Comparison of ENCODE assay signal across 15 cellular contexts in genomic region chr3:64176461-64176996, GRCh38. TPM values are rescaled to one million over a fixed set of nuclear protein-coding genes. Genes with fewer than 3 reads are reported as not detected.
A peak's percentile ranks its signal among the peaks of the same experiment; 100 is the strongest.
DNase-seq lines count a peak whose midpoint lies in the region; ATAC-seq and TF ChIP-seq lines count a peak whose summit lies in the region.
"Had no signal": no experiment of that assay in that cellular context is flagged by ENCODE, and none has a peak within 500 bp of the region (broad histone marks: within the 10 kb centered on the region; RNA-seq: fewer than 3 reads in every experiment).

No MANE protein-coding gene starts in this region.

- no peak overlapping the region for H3K27ac Mint-ChIP-seq in Calu3 (ENCODE audit: unreplicated experiment)
- H3K27ac Mint-ChIP-seq: stimulated activated memory B cell treated with anti-CD40 and anti-IgM and Interleukin-4, amounts not matched to agents 10 μg/mL and 1 μg/mL and 100 μg/mL, for 72 hours had no signal

- H3K4me1 Mint-ChIP-seq in Calu3 (ENCODE audit: low read depth, unreplicated experiment) = peaks cover 33% of the 10 kb centered on the region
- H3K4me1 Mint-ChIP-seq: stimulated activated memory B cell treated with anti-CD40 and anti-IgM and Interleukin-4, amounts not matched to agents 10 μg/mL and 1 μg/mL and 100 μg/mL, for 72 hours had no signal

- intact Hi-C loops in Calu3 (cut with micrococcal nuclease; ENCODE audit: unreplicated experiment) (loop anchor here (5.0 kb wide), 1 partner anchor 36 kb away; no protein-coding TSS in a partner anchor), left ventricle myocardium superior (cut with micrococcal nuclease) (no loop called here)

- H3K9me3 Mint-ChIP-seq in Calu3 (ENCODE audit: low read depth, unreplicated experiment) = no peaks in the 10 kb centered on the region
- H3K9me3 Mint-ChIP-seq: stimulated activated memory B cell treated with anti-CD40 and anti-IgM and Interleukin-4, amounts not matched to agents 10 μg/mL and 1 μg/mL and 100 μg/mL, for 72 hours had no signal

- no peak overlapping the region for H3K4me3 ChIP-seq in fibroblast of mammary gland (ENCODE audit: control insufficient read depth, low read depth, low read length)
- H3K4me3 ChIP-seq: uterus had no signal

- peak; percentile 84 for DNase-seq in ELR (ENCODE audit: low read depth)
- DNase-seq in NCI-H226 = peak; percentile 10
- peak; percentile 40 for DNase-seq in fibroblast of mammary gland (ENCODE audit: low read depth)
- no peak for DNase-seq in NCI-H1417 (lab: John Stamatoyannopoulos, UW)
- DNase-seq in Calu3 = no peak
- DNase-seq in left ventricle myocardium superior = no peak
- DNase-seq: activated CD4-positive, alpha-beta T cell treated with anti-CD3 and anti-CD28 coated beads, Interleukin-2, amount 50 U/mL, for 4 hours; DMS 273 treated with DMSO at 0.1 percent for 48 hours; NCI-H2171 treated with DMSO at 0.1 percent for 48 hours; stimulated activated CD4-positive, alpha-beta T cell treated with anti-CD3 and anti-CD28 coated beads, Interleukin-2, amount 100 ng/mL, for 48 hours; uterus had no signal

- no TSS peak for BruUV-seq in Calu3 (replicated peaks; lab: Mats Ljungman, UMichigan)

- no peak overlapping the region for H3K4me3 Mint-ChIP-seq in Calu3 (ENCODE audit: low read depth, unreplicated experiment)
- H3K4me3 Mint-ChIP-seq: stimulated activated memory B cell treated with anti-CD40 and anti-IgM and Interleukin-4, amounts not matched to agents 10 μg/mL and 1 μg/mL and 100 μg/mL, for 72 hours had no signal

- ATAC-seq in GM21786 (IDR thresholded peaks at IDR 0.05; ENCODE audit: unreplicated experiment) (peak; percentile 53), GM19467 (IDR thresholded peaks at IDR 0.05; ENCODE audit: unreplicated experiment) (no peak), left ventricle myocardium superior (no peak)
- ATAC-seq: stimulated activated memory B cell treated with anti-CD40 and anti-IgM and Interleukin-4, amounts not matched to agents 10 μg/mL and 1 μg/mL and 100 μg/mL, for 72 hours had no signal

- TF ChIP-seq CTCF in fibroblast of mammary gland (conservative IDR thresholded peaks at IDR 0.05; ENCODE audit: control insufficient read depth, insufficient read depth, low read depth, low read length) (no peak), Calu3 (IDR thresholded peaks at IDR 0.05; ENCODE audit: unreplicated experiment) (no peak)

- H3K36me3 Mint-ChIP-seq in Calu3 (ENCODE audit: insufficient read depth, unreplicated experiment) = no peaks in the 10 kb centered on the region
- H3K36me3 Mint-ChIP-seq: stimulated activated memory B cell treated with anti-CD40 and anti-IgM and Interleukin-4, amounts not matched to agents 10 μg/mL and 1 μg/mL and 100 μg/mL, for 72 hours had no signal

- CTCF ChIA-PET in Calu3 (lab: Charles Lee) = interaction anchor here (0.5 kb wide), 1 partner anchor 68 kb away, joined by 4 read pairs; no protein-coding TSS in a partner anchor

- no peaks in the 10 kb centered on the region for H3K27me3 Mint-ChIP-seq in Calu3 (ENCODE audit: unreplicated experiment)
- H3K27me3 Mint-ChIP-seq: stimulated activated memory B cell treated with anti-CD40 and anti-IgM and Interleukin-4, amounts not matched to agents 10 μg/mL and 1 μg/mL and 100 μg/mL, for 72 hours had no signal

RNA-seq across cellular contexts. Expression of gene PRICKLE2, which starts 48.7 kb away (rescaled TPM):
- total RNA-seq in Calu3 (2022) = 1.9 and 4.0 TPM in 2 replicates
- 4.1 TPM for total RNA-seq in left ventricle myocardium superior
- total RNA-seq: T-helper 2 cell treated with Interferon-gamma antibody and Interleukin-4, amounts not matched to agents 100 ng/mL and 5 ng/mL, for 36 hours had no signal

Comparison
In these comparisons a context has a peak if more than half of its experiments do, and no peak if none do; other contexts are left out.
1. DNase-seq: peak in ELR (single experiment), NCI-H226 (single experiment) and fibroblast of mammary gland (single experiment); none in NCI-H1417 (0 of 3), Calu3 (single experiment) and left ventricle myocardium superior (single experiment).